In genomic region chr16:81633147-81633619, GRCh38 we compare ENCODE assay signal across 8 cellular contexts.
DNase-seq lines count a peak whose midpoint lies in the region; FAIRE-seq and TF ChIP-seq lines count a peak whose summit lies in the region.

No MANE protein-coding gene starts in this region.

- peak; percentile 18 for DNase-seq in WERI-Rb-1
- DNase-seq in endothelial cell (ENCODE audit: low spot score) = no peak
- DNase-seq in sigmoid colon = no peak
- DNase-seq in NCI-H82 (lab: John Stamatoyannopoulos, UW) = no peak
- DNase-seq in GM19239 (ENCODE audit: insufficient read length, low spot score) = no peak
- no peak for DNase-seq in NCI-H345 treated with DMSO at 0.1 percent for 48 hours (lab: John Stamatoyannopoulos, UW; ENCODE audit: unreplicated experiment)
- DNase-seq in GM13976 (ENCODE audit: low spot score) = no peak

- no peak for TF ChIP-seq EP300 in sigmoid colon (IDR thresholded peaks at IDR 0.05)

- TF ChIP-seq POLR2A in sigmoid colon (IDR thresholded peaks at IDR 0.05) = no peak

- H3K27ac ChIP-seq in HUES48 (ENCODE audit: low read depth, low read length) (peak overlapping the region; percentile 67), WERI-Rb-1 (no peak overlapping the region), sigmoid colon (peak overlapping the region; percentile 6 to 60 (median 36))

- no peak overlapping the region for H3K9ac ChIP-seq in HUES48 (ENCODE audit: low read depth, low read length)

- peak; percentile 31 for TF ChIP-seq CTCF in WERI-Rb-1 (IDR thresholded peaks at IDR 0.05; ENCODE audit: low read depth, low read length)
- TF ChIP-seq CTCF in endothelial cell (IDR thresholded peaks at IDR 0.05; ENCODE audit: unreplicated experiment) = peak; percentile 55
- TF ChIP-seq CTCF in sigmoid colon (IDR thresholded peaks at IDR 0.05) = no peak
- no peak for TF ChIP-seq CTCF in GM13976 (IDR thresholded peaks at IDR 0.05; ENCODE audit: borderline replicate concordance, control extremely low read depth, extremely low read depth, insufficient read depth, missing control alignments)

- H3K9me3 Mint-ChIP-seq in endothelial cell (ENCODE audit: unreplicated experiment) = no peaks in the 10 kb centered on the region

- H3K27me3 Mint-ChIP-seq in endothelial cell (ENCODE audit: unreplicated experiment) = peaks cover 6% of the 10 kb centered on the region

- intact Hi-C loops in sigmoid colon (cut with DNase I) = no loop called here

- H3K36me3 Mint-ChIP-seq in endothelial cell (ENCODE audit: low read depth, unreplicated experiment) = peaks cover 10% of the 10 kb centered on the region

- peak overlapping the region; percentile 84 for H3K27ac Mint-ChIP-seq in endothelial cell (ENCODE audit: unreplicated experiment)

- 66 to 73% methylated on average over 11 of the region's 11 CpGs for WGBS in sigmoid colon, 2 donors

- H3K9me3 ChIP-seq in HUES48 (ENCODE audit: control insufficient read depth, insufficient read depth, low read length) (no peaks in the 10 kb centered on the region), WERI-Rb-1 (ENCODE audit: severe bottlenecking) (no peaks in the 10 kb centered on the region), sigmoid colon (no peaks in the 10 kb centered on the region)

- H3K4me3 Mint-ChIP-seq in endothelial cell (ENCODE audit: unreplicated experiment) = no peak overlapping the region

- no peak for FAIRE-seq in GM19239 (lab: Jason Lieb, UNC)

- peaks cover 49% of the 10 kb centered on the region for H3K4me1 ChIP-seq in HUES48 (ENCODE audit: control insufficient read depth, insufficient read depth, low read length)
- peaks cover 0 to 26% (median 23%) of the 10 kb centered on the region in 4 donors for H3K4me1 ChIP-seq in sigmoid colon

- H3K27me3 ChIP-seq in HUES48 (ENCODE audit: control insufficient read depth, insufficient read depth, low read length) (no peaks in the 10 kb centered on the region), WERI-Rb-1 (ENCODE audit: insufficient read depth, low read depth, severe bottlenecking) (no peaks in the 10 kb centered on the region), sigmoid colon (no peaks in the 10 kb centered on the region)

- in situ Hi-C loops in GM13976 (cut with MboI; ENCODE audit: low sequenced_read_pairs, unreplicated experiment) = no loop called here

- H3K4me1 Mint-ChIP-seq in endothelial cell (ENCODE audit: unreplicated experiment) = peaks cover 72% of the 10 kb centered on the region

- H3K36me3 ChIP-seq in HUES48 (ENCODE audit: control insufficient read depth, insufficient read depth, low read length) (no peaks in the 10 kb centered on the region), WERI-Rb-1 (no peaks in the 10 kb centered on the region), sigmoid colon (no peaks in the 10 kb centered on the region)

- H3K4me3 ChIP-seq in HUES48 (ENCODE audit: low read depth, low read length) (no peak overlapping the region), WERI-Rb-1 (ENCODE audit: low read depth, low read length) (no peak overlapping the region), sigmoid colon (no peak overlapping the region)

Comparison
In these comparisons a context has a peak if more than half of its experiments do, and no peak if none do; other contexts are left out.
1. CTCF ChIP-seq: peak in WERI-Rb-1 (single experiment) and endothelial cell (single experiment); none in sigmoid colon (0 of 4) and GM13976 (single experiment).